11 cellular contexts compared by ENCODE assay signal in genomic region chr12:107271523-107271922, GRCh38.
"Had no signal": no experiment of that assay in that cellular context is flagged by ENCODE, and none has a peak within 500 bp of the region (broad histone marks: within the 10 kb centered on the region; RNA-seq: fewer than 3 reads in every experiment).

No MANE protein-coding gene starts in this region.

- H3K4me1 ChIP-seq: HAP-1 had no signal

- H3K4me2 ChIP-seq: GM23338 had no signal

- FAIRE-seq: H1, H54 had no signal

- H3K36me3 ChIP-seq: HAP-1 had no signal

- DNase-seq: GM23248, GOT3, H7, H9, HCEC 1CT, HFFc6 had no signal

- H3K4me3 ChIP-seq: GM23248, GM23338, HAP-1 had no signal

- H3K9ac ChIP-seq: GM23248 had no signal

- H2AFZ ChIP-seq: GM23248, GM23338 had no signal

- H3K27ac ChIP-seq: GM23248 had no signal

- H3K9me3 ChIP-seq: HAP-1 had no signal

- ATAC-seq: GM23338, HCT116 had no signal
